Comparison of ENCODE assay signal across 8 cellular contexts in the genomic region with DNA sequence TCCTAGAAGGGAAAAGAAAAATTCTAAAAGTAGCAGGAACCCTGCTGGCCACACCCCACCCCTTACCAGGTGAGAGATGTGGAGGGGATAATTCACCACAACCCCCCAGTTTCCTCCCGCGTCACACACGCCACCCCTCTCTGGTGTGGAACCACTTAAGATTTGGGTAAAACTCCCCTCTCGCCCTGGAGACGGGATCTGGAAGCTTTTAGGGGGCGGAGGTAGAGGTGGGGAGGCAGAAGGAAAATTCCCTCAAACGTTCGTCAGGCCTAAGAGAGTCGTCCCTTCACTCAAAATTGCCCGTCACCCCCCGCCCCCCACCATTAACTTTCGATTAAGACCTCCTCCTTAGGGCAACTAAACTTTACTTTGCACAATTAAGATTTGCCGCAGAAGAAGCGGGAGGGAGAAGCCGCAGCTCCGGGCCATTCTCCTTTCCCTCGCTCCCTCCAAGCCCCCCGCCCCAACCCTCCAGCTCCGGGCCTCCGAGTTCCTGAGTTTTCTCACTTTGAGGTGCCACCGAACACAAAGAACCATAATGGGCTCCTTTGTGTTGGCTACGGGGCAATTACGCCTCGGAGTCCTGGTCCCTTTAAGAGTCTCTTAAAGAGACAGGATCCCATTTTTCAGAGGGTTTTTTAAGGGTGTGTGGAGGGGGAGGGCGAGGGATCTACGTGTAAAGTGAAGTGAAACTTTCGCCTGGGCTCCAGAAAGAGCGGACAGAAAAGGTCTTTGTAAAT. TPM values are rescaled to one million over a fixed set of nuclear protein-coding genes. Genes with fewer than 3 reads are reported as not detected.
DNase-seq lines count a peak whose midpoint lies in the region; ATAC-seq, FAIRE-seq and TF ChIP-seq lines count a peak whose summit lies in the region.

No MANE protein-coding gene starts in this region.

- no peaks in the 10 kb centered on the region for H4K20me1 ChIP-seq in PC-9 (ENCODE audit: insufficient read depth)
- no peaks in the 10 kb centered on the region for H4K20me1 ChIP-seq in keratinocyte (ENCODE audit: control insufficient read depth, extremely low read depth, insufficient read depth, low read length)
- H4K20me1 ChIP-seq in smooth muscle cell (ENCODE audit: low read depth): peaks cover 30% of the 10 kb centered on the region

- H3K27ac ChIP-seq in PC-9: peak overlapping the region; percentile 69
- H3K27ac ChIP-seq in keratinocyte (ENCODE audit: control insufficient read depth, insufficient read depth, low read length): peak overlapping the region; percentile 80
- H3K27ac ChIP-seq in smooth muscle cell (ENCODE audit: low read depth): peak overlapping the region; percentile 90

- peak overlapping the region; percentile 85 for H3K9ac ChIP-seq in keratinocyte (ENCODE audit: control insufficient read depth, extremely low read depth, insufficient read depth, low read length)
- peak overlapping the region; percentile 89 for H3K9ac ChIP-seq in smooth muscle cell (ENCODE audit: low read depth)

- H3K36me3 ChIP-seq in PC-9 (ENCODE audit: low read depth) (no peaks in the 10 kb centered on the region), keratinocyte (ENCODE audit: control insufficient read depth in 2 of 2, extremely low read depth in 1 of 2, insufficient read depth in 2 of 2, low read length in 2 of 2) (no peaks in the 10 kb centered on the region), smooth muscle cell (ENCODE audit: low read depth) (no peaks in the 10 kb centered on the region)

- H3K79me2 ChIP-seq in PC-9 (ENCODE audit: low read depth) (peaks cover 28% of the 10 kb centered on the region), keratinocyte (ENCODE audit: control insufficient read depth, insufficient read depth, low read length) (peaks cover 6% of the 10 kb centered on the region), smooth muscle cell (ENCODE audit: low read depth) (peaks cover 20% of the 10 kb centered on the region)

- DNase-seq in Caki2 (ENCODE audit: low read depth): peak; percentile 53
- no peak for DNase-seq in HFFc6
- DNase-seq in PC-9: peak in 1 of 2 experiments; percentile 39
- no peak for DNase-seq in central memory CD8-positive, alpha-beta T cell (ENCODE audit: low spot score in 2 of 2)
- DNase-seq in keratinocyte (ENCODE audit: low read depth, low spot score): no peak
- no peak for DNase-seq in smooth muscle cell (lab: John Stamatoyannopoulos, UW; ENCODE audit: unreplicated experiment)

- H3K27ac Mint-ChIP-seq in HFFc6: peak overlapping the region; percentile 96
- H3K27ac Mint-ChIP-seq in central memory CD8-positive, alpha-beta T cell (ENCODE audit: low read depth): peak overlapping the region; percentile 55

- H3K9me3 ChIP-seq in PC-9 (ENCODE audit: insufficient read depth, low read depth): no peaks in the 10 kb centered on the region
- no peaks in the 10 kb centered on the region for H3K9me3 ChIP-seq in keratinocyte (ENCODE audit: control insufficient read depth, low read depth, low read length)
- H3K9me3 ChIP-seq in smooth muscle cell (replicated peaks; ENCODE audit: low read depth): no peaks in the 10 kb centered on the region

- dilution Hi-C loops in keratinocyte (cut with MboI; ENCODE audit: extremely low pct_ligation_motif_present, low sequenced_read_pairs): no loop called here

- peak overlapping the region; percentile 100 for H3K4me3 Mint-ChIP-seq in HFFc6
- H3K4me3 Mint-ChIP-seq in central memory CD8-positive, alpha-beta T cell: peak overlapping the region; percentile 98

- TF ChIP-seq CTCF in HFFc6 (IDR thresholded peaks at IDR 0.05): no peak
- TF ChIP-seq CTCF in PC-9 (conservative IDR thresholded peaks at IDR 0.05): no peak
- no peak for TF ChIP-seq CTCF in keratinocyte (optimal IDR thresholded peaks at IDR 0.05 in 1 of 3, IDR thresholded peaks at IDR 0.05 in 1 of 3, conservative IDR thresholded peaks at IDR 0.05 in 1 of 3; ENCODE audit: extremely low read depth in 1 of 3, insufficient read depth in 2 of 3, low read length in 3 of 3)
- TF ChIP-seq CTCF in smooth muscle cell (IDR thresholded peaks at IDR 0.05; ENCODE audit: borderline replicate concordance, insufficient read depth, poor library complexity, severe bottlenecking): no peak

- H3K4me2 ChIP-seq in PC-9 (peak overlapping the region; percentile 84), keratinocyte (ENCODE audit: control insufficient read depth, extremely low read depth, insufficient read depth, low read depth, low read length) (peak overlapping the region; percentile 93), smooth muscle cell (peak overlapping the region; percentile 96)

- in situ Hi-C loops in Caki2 (cut with HindIII; ENCODE audit: low pct_unique_long_range_greater_than_20kb, low sequenced_read_pairs): no loop called here

- peaks cover 5% of the 10 kb centered on the region for H3K27me3 Mint-ChIP-seq in HFFc6 (ENCODE audit: insufficient read depth)
- H3K27me3 Mint-ChIP-seq in central memory CD8-positive, alpha-beta T cell: peaks cover 76% of the 10 kb centered on the region

- H3K9me3 Mint-ChIP-seq in HFFc6: peaks cover 20% of the 10 kb centered on the region
- no peaks in the 10 kb centered on the region for H3K9me3 Mint-ChIP-seq in central memory CD8-positive, alpha-beta T cell

- H3K4me1 ChIP-seq in PC-9 (replicated peaks; ENCODE audit: insufficient read depth) (peaks cover 37% of the 10 kb centered on the region), keratinocyte (ENCODE audit: control insufficient read depth, extremely low read depth, insufficient read depth, low read length) (peaks cover 19% of the 10 kb centered on the region), smooth muscle cell (ENCODE audit: low read depth) (peaks cover 18% of the 10 kb centered on the region)

- no peaks in the 10 kb centered on the region for H3K9me2 ChIP-seq in PC-9 (ENCODE audit: insufficient read depth)

- peak; percentile 45 for ATAC-seq in central memory CD8-positive, alpha-beta T cell (replicated peaks; ENCODE audit: extremely low read depth, poor library complexity, severe bottlenecking)
- ATAC-seq in HG03135 (IDR thresholded peaks at IDR 0.05; ENCODE audit: unreplicated experiment) (no peak), GM18909 (IDR thresholded peaks at IDR 0.05; ENCODE audit: poor library complexity, unreplicated experiment) (no peak)

- BruUV-seq in PC-9 (replicated peaks; lab: Mats Ljungman, UMichigan): TSS peak; percentile 77

- H3K9me1 ChIP-seq in keratinocyte (ENCODE audit: control insufficient read depth, extremely low read depth, insufficient read depth, low read length): no peaks in the 10 kb centered on the region

- peaks cover 36% of the 10 kb centered on the region for H3K36me3 Mint-ChIP-seq in HFFc6 (ENCODE audit: low read depth)
- H3K36me3 Mint-ChIP-seq in central memory CD8-positive, alpha-beta T cell (ENCODE audit: insufficient read depth): peaks cover 4% of the 10 kb centered on the region

- intact Hi-C loops in PC-9 (cut with micrococcal nuclease; ENCODE audit: unreplicated experiment): loop anchor here (2.0 kb wide), 1 partner anchor 23 kb away; no protein-coding TSS in a partner anchor

- H2AFZ ChIP-seq in PC-9: peak overlapping the region; percentile 90
- peak overlapping the region; percentile 81 for H2AFZ ChIP-seq in keratinocyte (ENCODE audit: control insufficient read depth, low read length)
- peak overlapping the region; percentile 99 for H2AFZ ChIP-seq in smooth muscle cell (ENCODE audit: low read depth)

- CTCF ChIA-PET in PC-9 (lab: Charles Lee): interaction anchor here (1.2 kb wide), 1 partner anchor 79 kb away, joined by 3 read pairs; no protein-coding TSS in a partner anchor

- under 1% methylated on average over 28 of the region's 28 CpGs for WGBS in smooth muscle cell (ENCODE audit: low lambda C conversion rate)

- POLR2A ChIA-PET in PC-9 (lab: Charles Lee; ENCODE audit: unreplicated experiment): interaction anchor here (0.6 to 1.1 kb wide), 5 partner anchors 8 to 265 kb away, joined by 3 to 9 read pairs (median 4); no protein-coding TSS in a partner anchor

- H3K4me3 ChIP-seq in PC-9: peak overlapping the region; percentile 70
- peak overlapping the region; percentile 53 to 84 (median 84) for H3K4me3 ChIP-seq in keratinocyte (ENCODE audit: control insufficient read depth in 2 of 3, extremely low read depth in 1 of 3, insufficient read depth in 2 of 3, low read depth in 1 of 3, low read length in 3 of 3)
- H3K4me3 ChIP-seq in smooth muscle cell: peak overlapping the region; percentile 84

- H3K27me3 ChIP-seq in PC-9 (ENCODE audit: insufficient read depth, low read depth): no peaks in the 10 kb centered on the region
- no peaks in the 10 kb centered on the region for H3K27me3 ChIP-seq in keratinocyte (ENCODE audit: control insufficient read depth, extremely low read depth, insufficient read depth, low read length)
- H3K27me3 ChIP-seq in smooth muscle cell (ENCODE audit: low read depth): no peaks in the 10 kb centered on the region

- peak; percentile 77 for FAIRE-seq in keratinocyte (lab: Jason Lieb, UNC)

- peaks cover 53% of the 10 kb centered on the region for H3K4me1 Mint-ChIP-seq in HFFc6 (ENCODE audit: low read depth)
- H3K4me1 Mint-ChIP-seq in central memory CD8-positive, alpha-beta T cell: peaks cover 31% of the 10 kb centered on the region

- H3F3A ChIP-seq in PC-9 (ENCODE audit: insufficient read depth, low read depth) (no peaks in the 10 kb centered on the region), smooth muscle cell (ENCODE audit: low read depth) (peaks cover 10% of the 10 kb centered on the region)

RNA-seq across cellular contexts. Expression of a gene that starts 1.0 kb away (rescaled TPM):
- 16.3 and 18.1 TPM in 2 replicates for total RNA-seq in Caki2 (2014; rRNA removed; shearing (Covaris generic); ENCODE audit: low replicate concordance)
- total RNA-seq in HFFc6 (2021; fragmentation: NEBNext Ultra II Directional; extraction: Animal tissue kit (Norgen Biotek cat#: 25700)): 100 to 1,000 TPM in 1 of 6 experiments, 10 to 100 TPM in 5; 76.4 to 103 (median 92.8) TPM
- 50.5 and 61.8 TPM in 2 replicates for total RNA-seq in PC-9 (2021)
- 2.6 to 4.6 TPM (median 2.7 TPM) in 3 replicates for polyA plus RNA-seq in keratinocyte
- not detected for polyA plus RNA-seq in keratinocyte (2011; ENCODE audit: low read depth)
- polyA plus RNA-seq in keratinocyte (2011; cell fraction: cytosol; rRNA removed): 0.98 and 2.2 TPM in 2 replicates
- 3.9 and 6.6 TPM in 2 replicates for polyA plus RNA-seq in keratinocyte (2011; cell fraction: nucleus; rRNA removed)
- 0.21 and 6.3 TPM in 2 replicates for polyA plus RNA-seq in keratinocyte (2012; ENCODE audit: low replicate concordance)
- polyA minus RNA-seq in keratinocyte: 3.0 to 13.8 TPM (median 3.9 TPM) in 3 replicates
- polyA minus RNA-seq in keratinocyte (2011; cell fraction: cytosol; rRNA and poly(A)+ RNA removed): 6.9 TPM
- polyA minus RNA-seq in keratinocyte (2011; cell fraction: nucleus; rRNA and poly(A)+ RNA removed): 8.8 and 9.9 TPM in 2 replicates
- total RNA-seq in smooth muscle cell: 19.8 and 29.7 TPM in 2 replicates
- polyA plus RNA-seq in smooth muscle cell: 31.3 and 33.7 TPM in 2 replicates

RNA-seq across cellular contexts. Expression of a gene that starts 53.1 kb away (rescaled TPM):
- total RNA-seq in Caki2 (2014; rRNA removed; shearing (Covaris generic); ENCODE audit: low replicate concordance): 8.6 and 11.3 TPM in 2 replicates
- total RNA-seq in HFFc6 (2021; fragmentation: NEBNext Ultra II Directional; extraction: Animal tissue kit (Norgen Biotek cat#: 25700)): 10 to 100 TPM; 23.4 to 30.0 (median 27.1) TPM
- total RNA-seq in PC-9 (2021): 31.0 and 39.4 TPM in 2 replicates
- 11.4 to 15.1 TPM (median 13.4 TPM) in 3 replicates for polyA plus RNA-seq in keratinocyte
- polyA plus RNA-seq in keratinocyte (2011; ENCODE audit: low read depth): 37.0 TPM
- polyA plus RNA-seq in keratinocyte (2011; cell fraction: cytosol; rRNA removed): 9.6 and 12.4 TPM in 2 replicates
- polyA plus RNA-seq in keratinocyte (2011; cell fraction: nucleus; rRNA removed): 31.2 and 31.7 TPM in 2 replicates
- 13.4 and 13.8 TPM in 2 replicates for polyA plus RNA-seq in keratinocyte (2012; ENCODE audit: low replicate concordance)
- polyA minus RNA-seq in keratinocyte: 17.8 to 27.3 TPM (median 19.9 TPM) in 3 replicates
- 8.4 TPM for polyA minus RNA-seq in keratinocyte (2011; cell fraction: cytosol; rRNA and poly(A)+ RNA removed)
- polyA minus RNA-seq in keratinocyte (2011; cell fraction: nucleus; rRNA and poly(A)+ RNA removed): 26.6 and 47.6 TPM in 2 replicates
- 17.6 and 20.2 TPM in 2 replicates for total RNA-seq in smooth muscle cell
- 25.0 and 34.3 TPM in 2 replicates for polyA plus RNA-seq in smooth muscle cell
